Comparison of ENCODE assay signal across 17 cellular contexts in the genomic region with DNA sequence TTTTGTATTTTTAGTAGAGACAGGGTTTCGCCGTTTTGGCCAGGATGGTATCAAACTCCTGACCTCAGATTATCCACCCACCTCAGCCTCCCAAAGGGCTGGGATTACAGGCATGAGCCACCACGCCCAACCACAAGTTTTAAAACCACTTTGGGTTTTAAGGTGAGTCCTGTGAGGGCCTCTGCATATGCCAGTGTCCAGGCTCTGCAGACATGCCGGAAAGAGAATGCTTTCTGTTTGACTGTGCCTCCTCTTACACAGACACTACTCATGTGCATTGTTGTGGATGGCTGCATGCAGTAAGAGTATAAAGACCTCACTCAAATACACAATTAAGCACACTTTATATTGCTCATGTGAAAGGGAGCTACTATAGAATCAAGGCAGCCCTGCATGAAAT.
"Had no signal": no experiment of that assay in that cellular context is flagged by ENCODE, and none has a peak within 500 bp of the region (broad histone marks: within the 10 kb centered on the region; RNA-seq: fewer than 3 reads in every experiment).

No MANE protein-coding gene starts in this region.

- ATAC-seq: activated CD4-positive, alpha-beta T cell treated with anti-CD3 and anti-CD28 coated beads for 36 hours; left lung; stimulated activated naive CD8-positive, alpha-beta T cell treated with anti-CD3 and anti-CD28 coated beads, Interleukin-15, amount 100 ng/mL, for 72 hours; WTC11 had no signal

- DNase-seq: activated CD4-positive, alpha-beta T cell treated with anti-CD3 and anti-CD28 coated beads for 36 hours; activated CD4-positive, alpha-beta T cell treated with anti-CD3 and anti-CD28 coated beads, Interleukin-2, amount 50 U/mL, for 48 hours; activated naive CD4-positive, alpha-beta T cell treated with Interleukin-2 at 50 U/mL for 16 hours; activated naive CD8-positive, alpha-beta T cell treated with anti-CD3 and anti-CD28 coated beads, Interleukin-2, amount 10 ng/mL, durations not matched to agents 7 days and 5 days; activated T-cell treated with anti-CD3 and anti-CD28 coated beads, Interleukin-2, amount 50 U/mL, for 1 hour; amygdala; caudate nucleus; foreskin fibroblast; left lung; mammary epithelial cell; stimulated activated naive CD8-positive, alpha-beta T cell treated with anti-CD3 and anti-CD28 coated beads, Interleukin-15, amount 100 ng/mL, for 72 hours; trophoblast cell had no signal

- H3K4me3 ChIP-seq: left lung, skin epidermis, suprapubic skin, vagina had no signal

- H3K27ac ChIP-seq: epithelial cell of prostate, left lung, skin epidermis, suprapubic skin, vagina had no signal

- H3K4me1 ChIP-seq: vagina had no signal

- H3K27me3 ChIP-seq: left lung, suprapubic skin, vagina had no signal

- H3K36me3 ChIP-seq: left lung, suprapubic skin, vagina had no signal

- H3K9me3 ChIP-seq: left lung, suprapubic skin, vagina had no signal
